10 cellular contexts compared by ENCODE assay signal in genomic region chr15:60573936-60574335, GRCh38.
DNase-seq lines count a peak whose midpoint lies in the region; ATAC-seq and TF ChIP-seq lines count a peak whose summit lies in the region.
"Had no signal": no experiment of that assay in that cellular context is flagged by ENCODE, and none has a peak within 500 bp of the region (broad histone marks: within the 10 kb centered on the region; RNA-seq: fewer than 3 reads in every experiment).

No MANE protein-coding gene starts in this region.

- peaks cover 79% of the 10 kb centered on the region for H3K4me1 Mint-ChIP-seq in activated T-helper 1 cell treated with anti-CD3 and anti-CD28 coated beads, Interleukin-12 subunit alpha, Interleukin-12 subunit beta, Interleukin-2, Interleukin-4 antibody, amounts not matched to agents 30 ng/mL and 10 ng/mL and 1 ng/mL, durations not matched to agents 14 hours and 24 hours and 36 hours (ENCODE audit: low read depth)
- H3K4me1 Mint-ChIP-seq in MCF 10A (ENCODE audit: insufficient read depth, unreplicated experiment), result peaks cover 6% of the 10 kb centered on the region

- intact Hi-C loops in activated T-helper 1 cell treated with anti-CD3 and anti-CD28 coated beads, Interleukin-12 subunit alpha, Interleukin-12 subunit beta, Interleukin-2, Interleukin-4 antibody, amounts not matched to agents 30 ng/mL and 10 ng/mL and 1 ng/mL, durations not matched to agents 14 hours and 24 hours and 36 hours (cut with micrococcal nuclease), result no loop called here
- intact Hi-C loops in transverse colon (cut with DNase I; ENCODE audit: low total_unique reads), result no loop called here
- intact Hi-C loops in MCF 10A (cut with micrococcal nuclease), result no loop called here

- no peaks in the 10 kb centered on the region for H3K9me3 ChIP-seq in transverse colon
- H3K9me3 ChIP-seq: ascending aorta had no signal

- H3K4me3 ChIP-seq in transverse colon, result no peak overlapping the region
- H3K4me3 ChIP-seq: ascending aorta had no signal

- H3K4me3 Mint-ChIP-seq in activated T-helper 1 cell treated with anti-CD3 and anti-CD28 coated beads, Interleukin-12 subunit alpha, Interleukin-12 subunit beta, Interleukin-2, Interleukin-4 antibody, amounts not matched to agents 30 ng/mL and 10 ng/mL and 1 ng/mL, durations not matched to agents 14 hours and 24 hours and 36 hours, result peak overlapping the region; percentile 79
- no peak overlapping the region for H3K4me3 Mint-ChIP-seq in MCF 10A (ENCODE audit: unreplicated experiment)

- no peaks in the 10 kb centered on the region for H3K27me3 Mint-ChIP-seq in activated T-helper 1 cell treated with anti-CD3 and anti-CD28 coated beads, Interleukin-12 subunit alpha, Interleukin-12 subunit beta, Interleukin-2, Interleukin-4 antibody, amounts not matched to agents 30 ng/mL and 10 ng/mL and 1 ng/mL, durations not matched to agents 14 hours and 24 hours and 36 hours (ENCODE audit: insufficient read depth)
- no peaks in the 10 kb centered on the region for H3K27me3 Mint-ChIP-seq in MCF 10A (ENCODE audit: insufficient read depth, unreplicated experiment)

- no peak for TF ChIP-seq POLR2A in transverse colon (IDR thresholded peaks at IDR 0.05)

- CTCF ChIA-PET in MCF 10A (lab: Yijun Ruan, JAX), result interaction anchor here (1.8 kb wide), 1 partner anchor 343 kb away, joined by 10 read pairs; no protein-coding TSS in a partner anchor

- in situ Hi-C loops in transverse colon (cut with MboI; ENCODE audit: low pct_ligation_motif_present in 1 of 4, low pct_unique_long_range_greater_than_20kb in 1 of 4, low sequenced_read_pairs in 3 of 4), result no loop called here

- peak; percentile 73 for ATAC-seq in HG03066 (IDR thresholded peaks at IDR 0.05; ENCODE audit: low read depth, unreplicated experiment)
- no peak for ATAC-seq in HG02938 (IDR thresholded peaks at IDR 0.05; ENCODE audit: unreplicated experiment)

- no TSS peak for BruUV-seq in MCF 10A (replicated peaks; lab: Mats Ljungman, UMichigan)

- H3K4me1 ChIP-seq in transverse colon, result peaks cover 5 to 33% (median 20%) of the 10 kb centered on the region in 4 donors

- H3K36me3 Mint-ChIP-seq in activated T-helper 1 cell treated with anti-CD3 and anti-CD28 coated beads, Interleukin-12 subunit alpha, Interleukin-12 subunit beta, Interleukin-2, Interleukin-4 antibody, amounts not matched to agents 30 ng/mL and 10 ng/mL and 1 ng/mL, durations not matched to agents 14 hours and 24 hours and 36 hours (ENCODE audit: low read depth), result peaks cover 31% of the 10 kb centered on the region
- peaks cover 4% of the 10 kb centered on the region for H3K36me3 Mint-ChIP-seq in MCF 10A (ENCODE audit: insufficient read depth, unreplicated experiment)

- POLR2A ChIA-PET in MCF 10A (lab: Yijun Ruan, JAX), result no interaction called here

- peak overlapping the region; percentile 99 for H3K27ac Mint-ChIP-seq in activated T-helper 1 cell treated with anti-CD3 and anti-CD28 coated beads, Interleukin-12 subunit alpha, Interleukin-12 subunit beta, Interleukin-2, Interleukin-4 antibody, amounts not matched to agents 30 ng/mL and 10 ng/mL and 1 ng/mL, durations not matched to agents 14 hours and 24 hours and 36 hours
- H3K27ac Mint-ChIP-seq in MCF 10A (ENCODE audit: low read depth, unreplicated experiment), result no peak overlapping the region

- H3K36me3 ChIP-seq in transverse colon, result no peaks in the 10 kb centered on the region
- H3K36me3 ChIP-seq: ascending aorta had no signal

- DNase-seq in activated gamma-delta T cell treated with Interleukin-2 at 50 U/mL for 16 hours (peak; percentile 32), activated gamma-delta T cell (lab: John Stamatoyannopoulos, UW) (no peak), transverse colon (peak; percentile 54), NCI-H526 (lab: John Stamatoyannopoulos, UW) (no peak), MCF 10A (ENCODE audit: unreplicated experiment) (no peak)
- peak; percentile 44 for DNase-seq in activated T-helper 1 cell treated with anti-CD3 and anti-CD28 coated beads, Interleukin-12 subunit alpha, Interleukin-12 subunit beta, Interleukin-2, Interleukin-4 antibody, amounts not matched to agents 30 ng/mL and 10 ng/mL and 1 ng/mL, durations not matched to agents 14 hours and 24 hours and 36 hours (ENCODE audit: low spot score)
- DNase-seq: SIG-M5 had no signal

- no peaks in the 10 kb centered on the region for H3K9me3 Mint-ChIP-seq in activated T-helper 1 cell treated with anti-CD3 and anti-CD28 coated beads, Interleukin-12 subunit alpha, Interleukin-12 subunit beta, Interleukin-2, Interleukin-4 antibody, amounts not matched to agents 30 ng/mL and 10 ng/mL and 1 ng/mL, durations not matched to agents 14 hours and 24 hours and 36 hours
- no peaks in the 10 kb centered on the region for H3K9me3 Mint-ChIP-seq in MCF 10A (ENCODE audit: unreplicated experiment)

- WGBS in transverse colon (ENCODE audit: low coverage in 1 of 2), 2 donors, result 77 to 83% methylated on average over 2 to 6 of the region's 6 CpGs

- H3K27me3 ChIP-seq in transverse colon, result no peaks in the 10 kb centered on the region
- H3K27me3 ChIP-seq: ascending aorta had no signal

- TF ChIP-seq EP300 in transverse colon (IDR thresholded peaks at IDR 0.05; ENCODE audit: low read depth), result no peak

- H3K27ac ChIP-seq in transverse colon, result peak overlapping the region in 3 of 4 donors; percentile 33 to 57 (median 54)
- H3K27ac ChIP-seq: ascending aorta had no signal

- TF ChIP-seq CTCF in transverse colon (IDR thresholded peaks at IDR 0.05) (no peak), MCF 10A (IDR thresholded peaks at IDR 0.05; ENCODE audit: unreplicated experiment) (no peak)

Comparison
In these comparisons a context has a peak if more than half of its experiments do, and no peak if none do; other contexts are left out.
1. DNase-seq: peak in activated gamma-delta T cell treated with Interleukin-2 at 50 U/mL for 16 hours (single experiment), activated T-helper 1 cell treated with anti-CD3 and anti-CD28 coated beads, Interleukin-12 subunit alpha, Interleukin-12 subunit beta, Interleukin-2, Interleukin-4 antibody, amounts not matched to agents 30 ng/mL and 10 ng/mL and 1 ng/mL, durations not matched to agents 14 hours and 24 hours and 36 hours (single experiment) and transverse colon (single experiment); none in activated gamma-delta T cell (single experiment), NCI-H526 (0 of 2) and MCF 10A (single experiment).